ENCODE assay signal across 32 cellular contexts in the genomic region with DNA sequence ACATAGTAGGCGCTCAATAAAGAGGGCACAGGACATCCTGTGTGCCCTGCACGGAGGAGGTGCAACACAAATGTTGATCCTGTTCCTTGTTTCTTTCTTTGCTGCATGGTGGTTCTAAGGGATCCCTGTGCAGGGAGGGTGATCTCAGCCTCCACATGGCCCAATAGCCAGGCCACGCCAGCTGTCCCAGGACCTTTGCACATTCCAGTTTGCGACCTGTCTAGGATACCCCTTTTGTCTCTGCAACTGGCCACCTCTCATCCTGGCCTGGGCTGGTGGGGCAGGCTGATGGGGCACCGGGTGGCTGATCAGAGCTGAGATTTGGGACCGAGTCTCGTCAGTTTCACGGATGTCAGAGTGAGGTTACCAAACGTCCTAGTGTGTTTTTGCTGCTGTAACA.
"Had no signal": no experiment of that assay in that cellular context is flagged by ENCODE, and none has a peak within 500 bp of the region (broad histone marks: within the 10 kb centered on the region; RNA-seq: fewer than 3 reads in every experiment).

No MANE protein-coding gene starts in this region.

- H3K36me3 Mint-ChIP-seq: activated naive CD8-positive, alpha-beta T cell had no signal

- H3K4me3 ChIP-seq: esophagus muscularis mucosa, gastrocnemius medialis had no signal

- ATAC-seq: activated CD4-positive, alpha-beta T cell treated with anti-CD3 and anti-CD28 coated beads for 36 hours; activated CD8-positive, alpha-beta T cell treated with anti-CD3 and anti-CD28 coated beads for 36 hours; activated T-cell treated with anti-CD3 and anti-CD28 coated beads, Interleukin-2, amount 50 U/mL, for 4 hours; activated T-helper 17 cell treated with anti-CD3 and anti-CD28 coated beads, Interleukin-2, amount 50 U/mL, for 72 hours; effector memory CD8-positive, alpha-beta T cell; foreskin keratinocyte; gastrocnemius medialis; T-helper 17 cell had no signal

- H3K36me3 ChIP-seq: brain microvascular endothelial cell, esophagus muscularis mucosa, gastrocnemius medialis had no signal

- H3K27ac ChIP-seq: brain microvascular endothelial cell, esophagus muscularis mucosa, foreskin keratinocyte, gastrocnemius medialis had no signal

- H3K9me3 Mint-ChIP-seq: activated CD4-positive, alpha-beta T cell treated with anti-CD3 and anti-CD28 coated beads, Interleukin-2, amount 10 ng/mL, durations not matched to agents 24 days and 14 days; activated CD8-positive, alpha-beta T cell treated with anti-CD3 and anti-CD28 coated beads for 36 hours; activated T-cell treated with anti-CD3 and anti-CD28 coated beads, Interleukin-2, amount 50 U/mL, for 4 hours; activated T-helper 17 cell treated with anti-CD3 and anti-CD28 coated beads, Interleukin-2, amount 50 U/mL, for 72 hours; central memory CD8-positive, alpha-beta T cell; effector memory CD8-positive, alpha-beta T cell; T-helper 2 cell treated with Interferon-gamma antibody and Interleukin-4, amounts not matched to agents 5 μg/mL and 100 μg/mL, for 36 hours had no signal

- H3K27ac Mint-ChIP-seq: activated CD4-positive, alpha-beta T cell treated with anti-CD3 and anti-CD28 coated beads for 36 hours; activated CD4-positive, alpha-beta T cell treated with anti-CD3 and anti-CD28 coated beads, Interleukin-2, amount 10 ng/mL, durations not matched to agents 24 days and 14 days; activated CD8-positive, alpha-beta T cell treated with anti-CD3 and anti-CD28 coated beads for 36 hours; activated naive CD8-positive, alpha-beta T cell; activated T-helper 17 cell treated with anti-CD3 and anti-CD28 coated beads, Interleukin-2, amount 50 U/mL, for 72 hours; effector memory CD8-positive, alpha-beta T cell; T-helper 17 cell had no signal

- H3K4me3 Mint-ChIP-seq: activated CD4-positive, alpha-beta T cell treated with anti-CD3 and anti-CD28 coated beads for 36 hours; activated CD4-positive, alpha-beta T cell treated with anti-CD3 and anti-CD28 coated beads, Interleukin-2, amount 10 ng/mL, durations not matched to agents 24 days and 14 days; activated CD8-positive, alpha-beta T cell treated with anti-CD3 and anti-CD28 coated beads for 36 hours; activated naive CD8-positive, alpha-beta T cell; activated T-cell treated with anti-CD3 and anti-CD28 coated beads, Interleukin-2, amount 50 U/mL, for 4 hours; activated T-helper 17 cell treated with anti-CD3 and anti-CD28 coated beads, Interleukin-2, amount 50 U/mL, for 72 hours; central memory CD8-positive, alpha-beta T cell; effector memory CD8-positive, alpha-beta T cell; T-helper 17 cell; T-helper 2 cell treated with Interferon-gamma antibody and Interleukin-4, amounts not matched to agents 5 μg/mL and 100 μg/mL, for 36 hours had no signal

- FAIRE-seq: astrocyte, bronchial epithelial cell, colon had no signal

- DNase-seq: activated CD4-positive, alpha-beta T cell treated with anti-CD3 and anti-CD28 coated beads for 36 hours; activated CD4-positive, alpha-beta T cell treated with anti-CD3 and anti-CD28 coated beads, Interleukin-2, amount 10 ng/mL, durations not matched to agents 24 days and 14 days; activated CD4-positive, CD25-positive, alpha-beta regulatory T cell; activated CD4-positive, CD25-positive, alpha-beta regulatory T cell treated with anti-CD3 and anti-CD28 coated beads, Interleukin-2, amount 50 U/mL, for 72 hours; activated CD8-positive, alpha-beta memory T cell treated with anti-CD3 and anti-CD28 coated beads for 24 hours; activated CD8-positive, alpha-beta T cell treated with anti-CD3 and anti-CD28 coated beads for 36 hours; activated effector memory CD4-positive, alpha-beta T cell treated with Interleukin-2 at 50 U/mL for 16 hours; activated gamma-delta T cell treated with Interleukin-2 at 50 U/mL for 16 hours; activated naive CD4-positive, alpha-beta T cell treated with anti-CD3 and anti-CD28 coated beads, Interleukin-2, amount 50 U/mL, for 16 hours; activated naive CD4-positive, alpha-beta T cell treated with Interleukin-2 at 50 U/mL for 16 hours; activated T-cell treated with anti-CD3 and anti-CD28 coated beads, Interleukin-2, amount 50 U/mL, for 4 hours; amniotic stem cell; anterior cingulate cortex; brain microvascular endothelial cell; cortex of kidney; dermis blood vessel endothelial cell; effector CD4-positive, alpha-beta T cell; effector memory CD8-positive, alpha-beta T cell; erythroblast; foreskin keratinocyte; gastrocnemius medialis; T-helper 1 cell; T-helper 17 cell; T1000 had no signal

- H3K4me1 ChIP-seq: esophagus muscularis mucosa, foreskin keratinocyte, gastrocnemius medialis had no signal

- H3K9me3 ChIP-seq: gastrocnemius medialis had no signal
